31 cellular contexts compared by ENCODE assay signal in genomic region chr20:38698541-38698940, GRCh38.
"Had no signal": no experiment of that assay in that cellular context is flagged by ENCODE, and none has a peak within 500 bp of the region (broad histone marks: within the 10 kb centered on the region; RNA-seq: fewer than 3 reads in every experiment).

No MANE protein-coding gene starts in this region.

- H3K9me3 ChIP-seq: adrenal gland, ascending aorta, body of pancreas, breast epithelium had no signal

- H3K27me3 ChIP-seq: adrenal gland, ascending aorta, body of pancreas had no signal

- H3K4me1 ChIP-seq: adrenal gland, ascending aorta, body of pancreas, breast epithelium had no signal

- H3K27ac ChIP-seq: adrenal gland, ascending aorta, body of pancreas, brain microvascular endothelial cell, breast epithelium, cardiac muscle cell had no signal

- H3K36me3 ChIP-seq: adrenal gland, ascending aorta, brain microvascular endothelial cell, breast epithelium, cardiac muscle cell had no signal

- DNase-seq: activated effector memory CD4-positive, alpha-beta T cell treated with anti-CD3 and anti-CD28 coated beads, Interleukin-2, amount 50 U/mL, for 16 hours; activated effector memory CD4-positive, alpha-beta T cell treated with Interleukin-2 at 50 U/mL for 16 hours; activated gamma-delta T cell; activated gamma-delta T cell treated with Interleukin-2 at 50 U/mL for 16 hours; activated naive CD4-positive, alpha-beta T cell; activated naive CD4-positive, alpha-beta T cell treated with anti-CD3 and anti-CD28 coated beads for 36 hours; activated naive CD4-positive, alpha-beta T cell treated with anti-CD3 and anti-CD28 coated beads, Interleukin-2, amount 10 ng/mL, durations not matched to agents 7 days and 5 days; activated naive CD4-positive, alpha-beta T cell treated with anti-CD3 and anti-CD28 coated beads, Interleukin-2, amount 50 U/mL, for 16 hours; activated naive CD4-positive, alpha-beta T cell treated with Interleukin-2 at 50 U/mL for 16 hours; activated naive CD8-positive, alpha-beta T cell treated with anti-CD3 and anti-CD28 coated beads for 36 hours; activated naive CD8-positive, alpha-beta T cell treated with anti-CD3 and anti-CD28 coated beads, Interleukin-2, amount 10 ng/mL, durations not matched to agents 7 days and 5 days; activated naive CD8-positive, alpha-beta T cell treated with anti-CD3 and anti-CD28 coated beads, Interleukin-2, amount 50 U/mL, for 24 hours; activated T-cell treated with anti-CD3 and anti-CD28 coated beads, Interleukin-2, amount 50 U/mL, for 24 hours; activated T-cell treated with anti-CD3 and anti-CD28 coated beads, Interleukin-2, amount 50 U/mL, for 4 hours; activated T-cell treated with anti-CD3 and anti-CD28 coated beads, Interleukin-2, amount 50 U/mL, for 48 hours; activated T-cell treated with anti-CD3 and anti-CD28 coated beads, Interleukin-2, amount 50 U/mL, for 72 hours; adrenal gland; amniotic stem cell; amygdala; anterior cingulate cortex; aorta; body of pancreas; brain microvascular endothelial cell; caudate nucleus; central memory CD4-positive, alpha-beta T cell; cerebellar nuclear complex had no signal

- H3K4me3 ChIP-seq: adrenal gland, ascending aorta, body of pancreas, breast epithelium, cardiac muscle cell had no signal

- ATAC-seq: activated naive CD4-positive, alpha-beta T cell treated with anti-CD3 and anti-CD28 coated beads, Interleukin-2, amount 50 U/mL, for 72 hours; activated naive CD8-positive, alpha-beta T cell treated with anti-CD3 and anti-CD28 coated beads, Interleukin-2, amount 50 U/mL, for 24 hours; activated T-cell treated with anti-CD3 and anti-CD28 coated beads, Interleukin-2, amount 50 U/mL, for 4 hours; activated T-cell treated with anti-CD3 and anti-CD28 coated beads, Interleukin-2, amount 50 U/mL, for 72 hours; activated T-helper 17 cell treated with anti-CD3 and anti-CD28 coated beads, Interleukin-2, amount 50 U/mL, for 72 hours; body of pancreas had no signal
